In the genomic region with DNA sequence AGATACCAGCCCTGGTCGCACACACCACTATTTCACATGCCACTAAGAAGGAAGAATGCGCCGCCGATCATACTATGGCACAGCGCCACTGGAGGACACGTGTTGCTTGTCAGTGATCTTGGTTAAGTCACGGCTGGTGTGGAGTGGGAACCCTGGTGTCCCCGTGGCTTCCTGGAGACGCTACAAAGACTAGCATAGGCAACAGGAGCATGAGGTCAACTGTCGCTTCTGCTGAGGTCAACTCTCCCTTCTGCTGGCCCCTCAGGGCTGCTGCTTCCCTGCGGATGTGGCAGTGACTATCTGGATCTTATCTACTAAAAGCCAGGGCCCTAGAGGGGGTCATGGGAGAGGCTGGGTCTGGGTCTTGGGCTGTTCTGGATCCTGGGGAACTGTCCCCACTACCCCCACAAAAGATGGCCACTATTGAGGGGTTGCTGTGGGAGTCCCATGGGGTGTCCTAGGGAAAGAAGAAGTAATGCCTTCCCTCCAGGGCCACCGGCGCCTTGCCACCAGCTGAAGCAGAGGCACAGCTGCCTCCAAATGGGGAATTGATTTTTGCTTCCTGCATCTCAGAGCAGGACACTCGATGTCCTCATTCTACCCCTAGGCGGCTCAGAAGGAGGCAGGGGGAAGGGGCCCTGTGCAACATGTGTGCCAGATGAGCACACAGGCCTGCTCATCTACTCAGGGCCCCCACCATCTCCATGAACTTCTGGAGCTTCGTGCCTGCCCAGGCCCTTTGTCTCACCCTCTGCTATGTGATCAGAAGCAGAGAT, we compare ENCODE assay signal across 10 cellular contexts.
DNase-seq lines count a peak whose midpoint lies in the region; ATAC-seq and TF ChIP-seq lines count a peak whose summit lies in the region.
"Had no signal": no experiment of that assay in that cellular context is flagged by ENCODE, and none has a peak within 500 bp of the region (broad histone marks: within the 10 kb centered on the region; RNA-seq: fewer than 3 reads in every experiment).

No MANE protein-coding gene starts in this region.

- H3K36me3 ChIP-seq in SK-N-SH (replicated peaks in 1 of 2; ENCODE audit: control insufficient read depth in 1 of 2, insufficient read depth in 2 of 2, low read length in 1 of 2): peaks cover 4% of the 10 kb centered on the region in 2 experiments

- H3K4me3 ChIP-seq in GM12875 (ENCODE audit: low read depth, low read length) (no peak overlapping the region), SK-N-SH (ENCODE audit: low read depth in 2 of 2, low read length in 1 of 2) (no peak overlapping the region), skin epidermis (no peak overlapping the region)

- H4K20me1 ChIP-seq in SK-N-SH (ENCODE audit: insufficient read depth): peaks cover 45% of the 10 kb centered on the region

- CTCF ChIA-PET in SK-N-SH (lab: Yijun Ruan, JAX): interaction anchor here (0.6 to 2.0 kb wide), 12 partner anchors 10 to 176 kb away, joined by 3 to 11 read pairs (median 4); a partner anchor contains a TSS

- 85% methylated on average over 10 of the region's 16 CpGs for WGBS in SK-N-SH (ENCODE audit: low lambda C conversion rate)

- POLR2A ChIA-PET in SK-N-SH (lab: Yijun Ruan, JAX): interaction anchor here (0.6 to 3.9 kb wide), 12 partner anchors 10 to 463 kb away, joined by 3 to 37 read pairs (median 8); no protein-coding TSS in a partner anchor

- peak in 1 of 2 experiments; percentile 76; a peak in 1 of 4 replicates for TF ChIP-seq EP300 in SK-N-SH (IDR thresholded peaks at IDR 0.05; ENCODE audit: borderline replicate concordance in 1 of 2, low read depth in 1 of 2, low read length in 1 of 2)

- no peak overlapping the region for H3K9ac ChIP-seq in SK-N-SH
- H3K9ac ChIP-seq: parathyroid adenoma had no signal

- no peaks in the 10 kb centered on the region for H3K27me3 ChIP-seq in SK-N-SH (ENCODE audit: insufficient read depth)

- H2AFZ ChIP-seq in SK-N-SH (ENCODE audit: low read depth): no peak overlapping the region
- H2AFZ ChIP-seq: parathyroid adenoma had no signal

- ATAC-seq in left ventricle myocardium superior: no peak
- no peak for ATAC-seq in HG03025 (IDR thresholded peaks at IDR 0.05; ENCODE audit: low FRiP score, unreplicated experiment)
- ATAC-seq in HG03457 (IDR thresholded peaks at IDR 0.05; ENCODE audit: unreplicated experiment): no peak

- peak; percentile 34 for TF ChIP-seq RAD21 in SK-N-SH (IDR thresholded peaks at IDR 0.05; ENCODE audit: low read length)

- H3K9me2 ChIP-seq in SK-N-SH: no peaks in the 10 kb centered on the region

- intact Hi-C loops in left ventricle myocardium superior (cut with micrococcal nuclease): loop anchor here (10.0 kb wide), 1 partner anchor 46 kb away; no protein-coding TSS in a partner anchor

- H3K27ac ChIP-seq in SK-N-SH (ENCODE audit: low read depth in 2 of 2, low read length in 1 of 2): peak overlapping the region; percentile 97 to 99; a peak in 3 of 4 replicates
- H3K27ac ChIP-seq in skin epidermis: peak overlapping the region in 15 of 21 experiments; percentile 6 to 80 (median 38)
- H3K27ac ChIP-seq: parathyroid adenoma had no signal

- H3F3A ChIP-seq in SK-N-SH (replicated peaks; ENCODE audit: insufficient read depth): peaks cover 24% of the 10 kb centered on the region

- H3K4me1 ChIP-seq in SK-N-SH (ENCODE audit: control insufficient read depth in 1 of 2, insufficient read depth in 2 of 2, low read depth in 1 of 2, low read length in 1 of 2): peaks cover 45 to 98% of the 10 kb centered on the region in 2 experiments

- H3K9me3 ChIP-seq in SK-N-SH: no peaks in the 10 kb centered on the region

- H3K79me2 ChIP-seq in SK-N-SH (ENCODE audit: insufficient read depth): peaks cover 86% of the 10 kb centered on the region

- TF ChIP-seq CTCF in GM12875 (IDR thresholded peaks at IDR 0.05; ENCODE audit: borderline replicate concordance, insufficient read depth, low read depth, low read length): 0 out of 2 replicates have a peak, but pooled peaks have one; percentile 1
- TF ChIP-seq CTCF in SK-N-SH (IDR thresholded peaks at IDR 0.05): no peak

- no peak overlapping the region for H3K4me2 ChIP-seq in SK-N-SH

- peak; percentile 74 for DNase-seq in SK-N-SH
- peak; percentile 62 for DNase-seq in left ventricle myocardium superior
- no peak for DNase-seq in activated naive CD4-positive, alpha-beta T cell treated with Interleukin-2 at 50 U/mL for 16 hours
- DNase-seq in superior temporal gyrus (ENCODE audit: extremely low spot score): no peak
- DNase-seq: NCI-H524 treated with DMSO at 0.1 percent for 48 hours had no signal

TF ChIP-seq in SK-N-SH, 30 proteins besides CTCF, POLR2A, EP300 and RAD21 (continues in another document):
- TF ChIP-seq TCF12 (IDR thresholded peaks at IDR 0.05): no peak; the same call in 1 of the 2 replicates
- TF ChIP-seq FOXJ3 (CRISPR knock-in tag; IDR thresholded peaks at IDR 0.05): peak; percentile 34; the same call in 1 of the 2 replicates
- TF ChIP-seq NRF1 (IDR thresholded peaks at IDR 0.05; ENCODE audit: low read depth, low read length): no peak
- peak; percentile 28; the same call in 1 of the 2 replicates for TF ChIP-seq RFX5 (IDR thresholded peaks at IDR 0.05; ENCODE audit: low read length)
- peak; percentile 70 for TF ChIP-seq CHD2 (IDR thresholded peaks at IDR 0.05; ENCODE audit: low read length, partially characterized antibody)
- no peak for TF ChIP-seq ELF1 (IDR thresholded peaks at IDR 0.05)
- TF ChIP-seq, protein P1, sequence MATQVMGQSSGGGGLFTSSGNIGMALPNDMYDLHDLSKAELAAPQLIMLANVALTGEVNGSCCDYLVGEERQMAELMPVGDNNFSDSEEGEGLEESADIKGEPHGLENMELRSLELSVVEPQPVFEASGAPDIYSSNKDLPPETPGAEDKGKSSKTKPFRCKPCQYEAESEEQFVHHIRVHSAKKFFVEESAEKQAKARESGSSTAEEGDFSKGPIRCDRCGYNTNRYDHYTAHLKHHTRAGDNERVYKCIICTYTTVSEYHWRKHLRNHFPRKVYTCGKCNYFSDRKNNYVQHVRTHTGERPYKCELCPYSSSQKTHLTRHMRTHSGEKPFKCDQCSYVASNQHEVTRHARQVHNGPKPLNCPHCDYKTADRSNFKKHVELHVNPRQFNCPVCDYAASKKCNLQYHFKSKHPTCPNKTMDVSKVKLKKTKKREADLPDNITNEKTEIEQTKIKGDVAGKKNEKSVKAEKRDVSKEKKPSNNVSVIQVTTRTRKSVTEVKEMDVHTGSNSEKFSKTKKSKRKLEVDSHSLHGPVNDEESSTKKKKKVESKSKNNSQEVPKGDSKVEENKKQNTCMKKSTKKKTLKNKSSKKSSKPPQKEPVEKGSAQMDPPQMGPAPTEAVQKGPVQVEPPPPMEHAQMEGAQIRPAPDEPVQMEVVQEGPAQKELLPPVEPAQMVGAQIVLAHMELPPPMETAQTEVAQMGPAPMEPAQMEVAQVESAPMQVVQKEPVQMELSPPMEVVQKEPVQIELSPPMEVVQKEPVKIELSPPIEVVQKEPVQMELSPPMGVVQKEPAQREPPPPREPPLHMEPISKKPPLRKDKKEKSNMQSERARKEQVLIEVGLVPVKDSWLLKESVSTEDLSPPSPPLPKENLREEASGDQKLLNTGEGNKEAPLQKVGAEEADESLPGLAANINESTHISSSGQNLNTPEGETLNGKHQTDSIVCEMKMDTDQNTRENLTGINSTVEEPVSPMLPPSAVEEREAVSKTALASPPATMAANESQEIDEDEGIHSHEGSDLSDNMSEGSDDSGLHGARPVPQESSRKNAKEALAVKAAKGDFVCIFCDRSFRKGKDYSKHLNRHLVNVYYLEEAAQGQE (IDR thresholded peaks at IDR 0.05; ENCODE audit: low read depth, low read length): no peak
- TF ChIP-seq NFIC (IDR thresholded peaks at IDR 0.05; ENCODE audit: borderline replicate concordance): no peak
- peak; percentile 88; the same call in 1 of the 2 replicates for TF ChIP-seq RCOR1 (IDR thresholded peaks at IDR 0.05; ENCODE audit: low read length)
- no peak for TF ChIP-seq SMC3 (IDR thresholded peaks at IDR 0.05; ENCODE audit: low read depth, low read length)
- no peak; the same call in none of the 2 replicates for TF ChIP-seq MXI1 (IDR thresholded peaks at IDR 0.05; ENCODE audit: low read depth, low read length)
- no peak for TF ChIP-seq YY1 (IDR thresholded peaks at IDR 0.05; ENCODE audit: low read depth)
- TF ChIP-seq FOXM1 (IDR thresholded peaks at IDR 0.05; ENCODE audit: low read depth): no peak
- TF ChIP-seq, protein P2, sequence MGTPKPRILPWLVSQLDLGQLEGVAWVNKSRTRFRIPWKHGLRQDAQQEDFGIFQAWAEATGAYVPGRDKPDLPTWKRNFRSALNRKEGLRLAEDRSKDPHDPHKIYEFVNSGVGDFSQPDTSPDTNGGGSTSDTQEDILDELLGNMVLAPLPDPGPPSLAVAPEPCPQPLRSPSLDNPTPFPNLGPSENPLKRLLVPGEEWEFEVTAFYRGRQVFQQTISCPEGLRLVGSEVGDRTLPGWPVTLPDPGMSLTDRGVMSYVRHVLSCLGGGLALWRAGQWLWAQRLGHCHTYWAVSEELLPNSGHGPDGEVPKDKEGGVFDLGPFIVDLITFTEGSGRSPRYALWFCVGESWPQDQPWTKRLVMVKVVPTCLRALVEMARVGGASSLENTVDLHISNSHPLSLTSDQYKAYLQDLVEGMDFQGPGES (IDR thresholded peaks at IDR 0.05; ENCODE audit: low read depth, low read length): no peak
- no peak for TF ChIP-seq FOSL2 (IDR thresholded peaks at IDR 0.05; ENCODE audit: borderline replicate concordance, low read depth)
- TF ChIP-seq, protein P3, sequence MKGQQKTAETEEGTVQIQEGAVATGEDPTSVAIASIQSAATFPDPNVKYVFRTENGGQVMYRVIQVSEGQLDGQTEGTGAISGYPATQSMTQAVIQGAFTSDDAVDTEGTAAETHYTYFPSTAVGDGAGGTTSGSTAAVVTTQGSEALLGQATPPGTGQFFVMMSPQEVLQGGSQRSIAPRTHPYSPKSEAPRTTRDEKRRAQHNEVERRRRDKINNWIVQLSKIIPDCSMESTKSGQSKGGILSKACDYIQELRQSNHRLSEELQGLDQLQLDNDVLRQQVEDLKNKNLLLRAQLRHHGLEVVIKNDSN (IDR thresholded peaks at IDR 0.05; ENCODE audit: borderline replicate concordance, low read depth): no peak
- TF ChIP-seq TEAD4 (IDR thresholded peaks at IDR 0.05; ENCODE audit: borderline replicate concordance, insufficient read depth): no peak
- TF ChIP-seq GATA2 (CRISPR knock-in tag; IDR thresholded peaks at IDR 0.05): peak; percentile 70
- TF ChIP-seq, protein P4, sequence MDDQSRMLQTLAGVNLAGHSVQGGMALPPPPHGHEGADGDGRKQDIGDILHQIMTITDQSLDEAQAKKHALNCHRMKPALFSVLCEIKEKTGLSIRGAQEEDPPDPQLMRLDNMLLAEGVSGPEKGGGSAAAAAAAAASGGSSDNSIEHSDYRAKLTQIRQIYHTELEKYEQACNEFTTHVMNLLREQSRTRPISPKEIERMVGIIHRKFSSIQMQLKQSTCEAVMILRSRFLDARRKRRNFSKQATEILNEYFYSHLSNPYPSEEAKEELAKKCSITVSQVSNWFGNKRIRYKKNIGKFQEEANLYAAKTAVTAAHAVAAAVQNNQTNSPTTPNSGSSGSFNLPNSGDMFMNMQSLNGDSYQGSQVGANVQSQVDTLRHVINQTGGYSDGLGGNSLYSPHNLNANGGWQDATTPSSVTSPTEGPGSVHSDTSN (IDR thresholded peaks at IDR 0.05): no peak

Comparison
In these comparisons a context has a peak if more than half of its experiments do, and no peak if none do; other contexts are left out.
1. DNase-seq: peak in SK-N-SH (single experiment) and left ventricle myocardium superior (single experiment); none in activated naive CD4-positive, alpha-beta T cell treated with Interleukin-2 at 50 U/mL for 16 hours (single experiment) and superior temporal gyrus (single experiment).